Comparison of ENCODE assay signal across 11 cellular contexts in genomic region chr17:21058098-21058893, GRCh38. TPM values are rescaled to one million over a fixed set of nuclear protein-coding genes. Genes with fewer than 3 reads are reported as not detected.
DNase-seq lines count a peak whose midpoint lies in the region; ATAC-seq and TF ChIP-seq lines count a peak whose summit lies in the region.
"Had no signal": no experiment of that assay in that cellular context is flagged by ENCODE, and none has a peak within 500 bp of the region (broad histone marks: within the 10 kb centered on the region; RNA-seq: fewer than 3 reads in every experiment).

No MANE protein-coding gene starts in this region.

- H3K27me3 Mint-ChIP-seq in activated naive CD8-positive, alpha-beta T cell treated with anti-CD3 and anti-CD28 coated beads for 36 hours = peaks cover 4% of the 10 kb centered on the region

- no peaks in the 10 kb centered on the region for H3K36me3 Mint-ChIP-seq in activated naive CD8-positive, alpha-beta T cell treated with anti-CD3 and anti-CD28 coated beads for 36 hours
- H3K36me3 Mint-ChIP-seq: CD8-positive, alpha-beta T cell had no signal

- no peak overlapping the region for H3K27ac ChIP-seq in hepatocyte

- peaks cover 24% of the 10 kb centered on the region for H3K27me3 ChIP-seq in adipocyte (replicated peaks; ENCODE audit: control insufficient read depth, insufficient read depth, low read length)
- H3K27me3 ChIP-seq in hepatocyte = no peaks in the 10 kb centered on the region

- CTCF ChIA-PET in HEK293T (lab: Yijun Ruan, JAX) = interaction anchor here (0.5 to 1.4 kb wide), 7 partner anchors 10 to 205 kb away, joined by 3 to 5 read pairs (median 4); partner anchors contain the start of gene USP22

- no peaks in the 10 kb centered on the region for H3K9me2 ChIP-seq in hepatocyte (replicated peaks; ENCODE audit: insufficient read depth)

- no peak overlapping the region for H3K4me3 Mint-ChIP-seq in activated naive CD8-positive, alpha-beta T cell treated with anti-CD3 and anti-CD28 coated beads for 36 hours
- H3K4me3 Mint-ChIP-seq: CD8-positive, alpha-beta T cell had no signal

- H3K36me3 ChIP-seq in adipocyte (ENCODE audit: control insufficient read depth, insufficient read depth, low read length, severe bottlenecking) = no peaks in the 10 kb centered on the region
- no peaks in the 10 kb centered on the region for H3K36me3 ChIP-seq in hepatocyte (replicated peaks; ENCODE audit: insufficient read depth, low read depth)

- no peak for ATAC-seq in HG03097 (IDR thresholded peaks at IDR 0.05; ENCODE audit: low FRiP score, unreplicated experiment)
- ATAC-seq in GM21529 (IDR thresholded peaks at IDR 0.05; ENCODE audit: unreplicated experiment) = no peak
- no peak for ATAC-seq in GM19035 (IDR thresholded peaks at IDR 0.05; ENCODE audit: unreplicated experiment)
- ATAC-seq: CD8-positive, alpha-beta T cell; HCT116 had no signal

- TF ChIP-seq CTCF in AG10803 (conservative IDR thresholded peaks at IDR 0.05; ENCODE audit: low read length) (peak; percentile 31), hepatocyte (IDR thresholded peaks at IDR 0.05; ENCODE audit: poor library complexity) (peak; percentile 6)

- H3K9ac ChIP-seq in adipocyte (ENCODE audit: low read length) = no peak overlapping the region

- H3K79me2 ChIP-seq in hepatocyte = no peaks in the 10 kb centered on the region

- H3K9me3 ChIP-seq in adipocyte (ENCODE audit: control insufficient read depth, low read length) (no peaks in the 10 kb centered on the region), hepatocyte (ENCODE audit: low read depth) (no peaks in the 10 kb centered on the region)

- no peak overlapping the region for H3K4me2 ChIP-seq in hepatocyte

- no peak overlapping the region for H2AFZ ChIP-seq in hepatocyte

- 83% methylated on average over 5 of the region's 5 CpGs for WGBS in hepatocyte (ENCODE audit: low lambda C conversion rate, missing lambda C conversion rate)

- no peaks in the 10 kb centered on the region for H3K4me1 Mint-ChIP-seq in activated naive CD8-positive, alpha-beta T cell treated with anti-CD3 and anti-CD28 coated beads for 36 hours

- no peak overlapping the region for H3K4me3 ChIP-seq in AG10803 (ENCODE audit: low read length)
- no peak overlapping the region for H3K4me3 ChIP-seq in adipocyte (ENCODE audit: low read length)
- H3K4me3 ChIP-seq in hepatocyte = no peak overlapping the region

- H3K4me1 ChIP-seq in adipocyte (ENCODE audit: control insufficient read depth, insufficient read depth, low read length) = peaks cover 6% of the 10 kb centered on the region
- H3K4me1 ChIP-seq in hepatocyte (ENCODE audit: insufficient read depth) = no peaks in the 10 kb centered on the region

- POLR2A ChIA-PET in HEK293T (lab: Yijun Ruan, JAX) = interaction anchor here (2.1 to 4.7 kb wide), 2 partner anchors 15 to 41 kb away, joined by 14 to 18 read pairs; partner anchors contain the start of gene USP22

- H3K27ac Mint-ChIP-seq in activated naive CD8-positive, alpha-beta T cell treated with anti-CD3 and anti-CD28 coated beads for 36 hours = no peak overlapping the region
- H3K27ac Mint-ChIP-seq: CD8-positive, alpha-beta T cell had no signal

- DNase-seq in AG10803 (ENCODE audit: low read depth) = peak; percentile 34
- DNase-seq in HEK293T (ENCODE audit: extremely low spot score) = peak; percentile 24
- DNase-seq in adipocyte (ENCODE audit: low read depth) = peak; percentile 51
- DNase-seq in hepatocyte (ENCODE audit: low spot score) = peak; percentile 48
- no peak for DNase-seq in activated naive CD8-positive, alpha-beta T cell treated with anti-CD3 and anti-CD28 coated beads for 36 hours
- DNase-seq: activated T-cell treated with anti-CD3 and anti-CD28 coated beads, Interleukin-2, amount 50 U/mL, for 48 hours; CD8-positive, alpha-beta T cell had no signal

- no peaks in the 10 kb centered on the region for H3K9me3 Mint-ChIP-seq in activated naive CD8-positive, alpha-beta T cell treated with anti-CD3 and anti-CD28 coated beads for 36 hours
- H3K9me3 Mint-ChIP-seq: CD8-positive, alpha-beta T cell had no signal

- H4K20me1 ChIP-seq in hepatocyte (ENCODE audit: insufficient read depth, poor library complexity, severe bottlenecking) = no peaks in the 10 kb centered on the region

TF ChIP-seq in HEK293T, 16 proteins besides CTCF, POLR2A, EP300 and RAD21:
- TF ChIP-seq TARDBP (IDR thresholded peaks at IDR 0.05) (no peak), LEF1 (IDR thresholded peaks at IDR 0.05; ENCODE audit: borderline replicate concordance) (no peak), FOXM1 (IDR thresholded peaks at IDR 0.05; ENCODE audit: borderline replicate concordance) (no peak), ZNF384 (IDR thresholded peaks at IDR 0.05) (no peak), L3MBTL2 (conservative IDR thresholded peaks at IDR 0.05) (no peak), FOXA1 (IDR thresholded peaks at IDR 0.05) (no peak), NFRKB (IDR thresholded peaks at IDR 0.05) (no peak), HDGF (IDR thresholded peaks at IDR 0.05; ENCODE audit: borderline replicate concordance) (no peak), ARNT (IDR thresholded peaks at IDR 0.05) (no peak), BHLHE40 (IDR thresholded peaks at IDR 0.05; ENCODE audit: borderline replicate concordance) (no peak), ELF4 (IDR thresholded peaks at IDR 0.05) (no peak), FOXK2 (IDR thresholded peaks at IDR 0.05) (no peak), SP1 (IDR thresholded peaks at IDR 0.05) (no peak)

RNA-seq across cellular contexts. Expression of gene USP22, which starts 15.5 kb away (rescaled TPM):
- total RNA-seq in hepatocyte = 142 and 157 TPM in 2 replicates
- polyA plus RNA-seq in hepatocyte = 84.0 and 84.9 TPM in 2 replicates
- total RNA-seq in activated naive CD8-positive, alpha-beta T cell treated with anti-CD3 and anti-CD28 coated beads for 36 hours = 100 to 1,000 TPM; 178 to 183 TPM
